Comparison of ENCODE assay signal across 8 cellular contexts in genomic region chr2:24360050-24360962, GRCh38. TPM values are rescaled to one million over a fixed set of nuclear protein-coding genes. Genes with fewer than 3 reads are reported as not detected.
DNase-seq lines count a peak whose midpoint lies in the region; ATAC-seq, FAIRE-seq and TF ChIP-seq lines count a peak whose summit lies in the region.

Gene ITSN2 (minus strand): TSS chr2:24360536. CDS start chr2:24328082, 32,454 bp downstream.

- peak within 1 kb of the TSS; percentile 70 for H3K4ac ChIP-seq in H1 (replicated peaks; ENCODE audit: insufficient read length, low read depth, low read length)
- H3K4ac ChIP-seq in mesendoderm (ENCODE audit: low read depth, low read length) = peak within 1 kb of the TSS; percentile 82

- H2BK120ac ChIP-seq in H1 (replicated peaks; ENCODE audit: low read depth, low read length) = peak within 1 kb of the TSS; percentile 66
- H2BK120ac ChIP-seq in mesendoderm (ENCODE audit: low read depth, low read length) = no peak within 1 kb of the TSS

- H2BK12ac ChIP-seq in H1 (ENCODE audit: low read depth, low read length) = peak within 1 kb of the TSS; percentile 97; the same call in 1 of the 2 replicates

- peak within 1 kb of the TSS; percentile 77 for H3K56ac ChIP-seq in H1 (replicated peaks; ENCODE audit: insufficient read length, low read depth, low read length)
- H3K56ac ChIP-seq in mesendoderm (ENCODE audit: low read length) = peak within 1 kb of the TSS; percentile 100

- H2BK20ac ChIP-seq in H1 (ENCODE audit: low read length) = 0 out of 2 replicates have a peak within 1 kb of the TSS, but pooled peaks have one; percentile 13

- TF ChIP-seq RAD21 in H1 (IDR thresholded peaks at IDR 0.05 in 1 of 2, conservative IDR thresholded peaks at IDR 0.05 in 1 of 2; ENCODE audit: low read depth in 2 of 2, low read length in 2 of 2) = no peak

- no peak for TF ChIP-seq CTCF in CD4-positive, alpha-beta T cell (IDR thresholded peaks at IDR 0.05)
- no peak for TF ChIP-seq CTCF in H1 (IDR thresholded peaks at IDR 0.05; ENCODE audit: control extremely low read depth in 1 of 3, insufficient read depth in 1 of 3, low read depth in 1 of 3, low read length in 3 of 3)

- no peaks in the 10 kb centered on the region for H3K36me3 ChIP-seq in H1 (ENCODE audit: control insufficient read depth in 2 of 4, insufficient read depth in 4 of 4, low read length in 3 of 4)
- no peaks in the 10 kb centered on the region for H3K36me3 ChIP-seq in mesendoderm (ENCODE audit: control insufficient read depth, insufficient read depth, low read length)

- no peak for FAIRE-seq in H1 (lab: Jason Lieb, UNC)

- no peak within 1 kb of the TSS for H3K14ac ChIP-seq in H1 (ENCODE audit: insufficient read length)

- ATAC-seq in CD4-positive, alpha-beta T cell (ENCODE audit: poor library complexity) = peak; percentile 81
- ATAC-seq in GM19351 (IDR thresholded peaks at IDR 0.05; ENCODE audit: unreplicated experiment) (peak; percentile 76), HG03469 (IDR thresholded peaks at IDR 0.05; ENCODE audit: unreplicated experiment) (peak; percentile 52)

- H3K23ac ChIP-seq in H1 (ENCODE audit: insufficient read length) = no peak within 1 kb of the TSS
- H3K23ac ChIP-seq in mesendoderm (ENCODE audit: low read length) = peak within 1 kb of the TSS; percentile 45

- H3K4me3 ChIP-seq in H1 (ENCODE audit: extremely low read depth in 1 of 4, insufficient read depth in 2 of 4, low read depth in 3 of 4, low read length in 4 of 4) (peak within 1 kb of the TSS; percentile 58 to 77 (median 76)), mesendoderm (ENCODE audit: low read length) (peak within 1 kb of the TSS; percentile 75)

- H2BK5ac ChIP-seq in H1 (ENCODE audit: low read depth, low read length) = peak within 1 kb of the TSS; percentile 63; the same call in 1 of the 2 replicates
- peak within 1 kb of the TSS; percentile 89 for H2BK5ac ChIP-seq in mesendoderm (ENCODE audit: low read length)

- H4K8ac ChIP-seq in H1 (ENCODE audit: extremely low read depth, insufficient read depth, low read length) = peak within 1 kb of the TSS; percentile 62
- H4K8ac ChIP-seq in mesendoderm (ENCODE audit: low read depth, low read length) = peak within 1 kb of the TSS; percentile 88

- CTCF ChIA-PET in CD4-positive, alpha-beta T cell (lab: Charles Lee) = no interaction called here
- CTCF ChIA-PET in H1 (lab: Charles Lee; ENCODE audit: partially characterized antibody) = interaction anchor here (0.5 to 1.4 kb wide), 5 partner anchors 9 to 277 kb away, joined by 3 to 4 read pairs (median 3); partner anchors contain the start of gene TP53I3

- peak within 1 kb of the TSS; percentile 62 for H4K5ac ChIP-seq in H1 (ENCODE audit: insufficient read length, low read depth, low read length)
- H4K5ac ChIP-seq in mesendoderm (ENCODE audit: low read length) = no peak within 1 kb of the TSS

- intact Hi-C loops in CD4-positive, alpha-beta T cell (cut with DNase I, micrococcal nuclease) = loop anchor here in 1 of 2 experiments (1.0 to 5.0 kb wide), 4 partner anchors 283 to 612 kb away; partner anchors contain the start of genes CENPO, PTRHD1, SF3B6 and UBXN2A

- H2BK15ac ChIP-seq in H1 (ENCODE audit: low read length) (peak within 1 kb of the TSS; percentile 13; the same call in 1 of the 2 replicates), mesendoderm (replicated peaks; ENCODE audit: low read depth) (no peak within 1 kb of the TSS)

- WGBS in H1 (ENCODE audit: extremely low coverage in 1 of 2, insufficient coverage in 1 of 2, insufficient read length in 1 of 2, insufficient replicate concordance in 2 of 2, low coverage in 1 of 2, low lambda C conversion rate in 2 of 2, missing lambda C conversion rate in 1 of 2), 2 experiments = 3% methylated on average over 58 of the region's 96 CpGs; no CpG with 5 or more reads in 1 of the 2 experiments
- no CpG with 5 or more reads among the region's 96 CpGs for WGBS in mesendoderm (ENCODE audit: extremely low coverage, insufficient coverage, low lambda C conversion rate)

- peaks cover 6% of the 10 kb centered on the region; the same call in 1 of the 2 replicates for H3K23me2 ChIP-seq in H1 (ENCODE audit: low read depth, low read length)

- H3K9ac ChIP-seq in H1 (replicated peaks in 1 of 4; ENCODE audit: extremely low read depth in 1 of 4, low read depth in 3 of 4, low read length in 3 of 4) (peak within 1 kb of the TSS; percentile 26 to 85 (median 64); a peak in 6 of 7 replicates), mesendoderm (ENCODE audit: low read length) (peak within 1 kb of the TSS; percentile 87)

- H2AFZ ChIP-seq in H1 (ENCODE audit: low read length) = peak within 1 kb of the TSS; percentile 86

- no peaks in the 10 kb centered on the region for H3K27me3 ChIP-seq in CD4-positive, alpha-beta T cell (ENCODE audit: control insufficient read depth, insufficient read depth, low read length)
- H3K27me3 ChIP-seq in H1 (replicated peaks in 1 of 4; ENCODE audit: control insufficient read depth in 3 of 4, extremely low read depth in 1 of 4, insufficient read depth in 3 of 4, low read length in 3 of 4) = peaks cover 0 to 3% (median 0%) of the 10 kb centered on the region in 4 experiments; a peak in 1 of 7 replicates
- H3K27me3 ChIP-seq in mesendoderm (ENCODE audit: insufficient read depth, low read length, poor library complexity) = no peaks in the 10 kb centered on the region

- H3K27me3 Mint-ChIP-seq in CD4-positive, alpha-beta T cell = no peaks in the 10 kb centered on the region

- H3K18ac ChIP-seq in H1 (ENCODE audit: extremely low read depth, low read length) (peak within 1 kb of the TSS; percentile 24), mesendoderm (ENCODE audit: low read length) (peak within 1 kb of the TSS; percentile 57)

- peak within 1 kb of the TSS; percentile 99 for H3K4me3 Mint-ChIP-seq in CD4-positive, alpha-beta T cell

- peaks cover 22% of the 10 kb centered on the region for H3K36me3 Mint-ChIP-seq in CD4-positive, alpha-beta T cell (ENCODE audit: low read depth)

- no peak for TF ChIP-seq POLR2A in H1 (IDR thresholded peaks at IDR 0.05; ENCODE audit: control extremely low read depth in 1 of 2, low read depth in 2 of 2, low read length in 2 of 2)

- no peaks in the 10 kb centered on the region for H3K9me3 ChIP-seq in CD4-positive, alpha-beta T cell (ENCODE audit: control insufficient read depth, low read length)
- no peaks in the 10 kb centered on the region for H3K9me3 ChIP-seq in H1 (ENCODE audit: insufficient read depth in 2 of 2, low read depth in 1 of 2, low read length in 1 of 2)

- H3K27ac Mint-ChIP-seq in CD4-positive, alpha-beta T cell = peak within 1 kb of the TSS; percentile 97

- peak within 1 kb of the TSS; percentile 66 to 87 for H3K4me2 ChIP-seq in H1 (ENCODE audit: insufficient read depth in 1 of 2, low read depth in 2 of 2, low read length in 2 of 2)
- H3K4me2 ChIP-seq in mesendoderm (ENCODE audit: low read length) = peak within 1 kb of the TSS; percentile 70

- POLR2A ChIA-PET in CD4-positive, alpha-beta T cell (lab: Charles Lee) = interaction anchor here (0.5 to 2.6 kb wide), 19 partner anchors 9 to 1985 kb away, joined by 3 to 17 read pairs (median 6); partner anchors contain the start of genes ATAD2B, CENPO, NCOA1 and PTRHD1
- POLR2A ChIA-PET in H1 (lab: Charles Lee; ENCODE audit: partially characterized antibody) = interaction anchor here (1.0 to 1.7 kb wide), 9 partner anchors 9 to 435 kb away, joined by 3 to 6 read pairs (median 4); partner anchors contain the start of gene TP53I3

- H3K4me1 ChIP-seq in H1 (replicated peaks in 1 of 4; ENCODE audit: control insufficient read depth in 3 of 4, insufficient read depth in 4 of 4, low read length in 3 of 4) (peaks cover 2 to 6% (median 4%) of the 10 kb centered on the region in 4 experiments; a peak in 4 of 7 replicates), mesendoderm (ENCODE audit: control insufficient read depth, low read depth, low read length) (peaks cover 2% of the 10 kb centered on the region)

- H4K20me1 ChIP-seq in H1 (replicated peaks in 1 of 2; ENCODE audit: control insufficient read depth in 1 of 2, insufficient read depth in 2 of 2, low read length in 2 of 2) = no peaks in the 10 kb centered on the region

- TF ChIP-seq EP300 in H1 (IDR thresholded peaks at IDR 0.05; ENCODE audit: borderline replicate concordance in 1 of 2, low read depth in 2 of 2, low read length in 2 of 2) = no peak; a peak in 1 of 3 replicates

- H3K4me1 Mint-ChIP-seq in CD4-positive, alpha-beta T cell (ENCODE audit: low read depth) = peaks cover 40% of the 10 kb centered on the region

- peak within 1 kb of the TSS; percentile 93 for H3K27ac ChIP-seq in CD4-positive, alpha-beta T cell (ENCODE audit: low read depth, low read length)
- peak within 1 kb of the TSS; percentile 67; the same call in 1 of the 2 replicates for H3K27ac ChIP-seq in H1 (ENCODE audit: low read depth, low read length)
- peak within 1 kb of the TSS; percentile 41 for H3K27ac ChIP-seq in mesendoderm (ENCODE audit: low read depth, low read length)

- no peaks in the 10 kb centered on the region; a peak in 1 of 4 replicates for H3K79me2 ChIP-seq in H1 (ENCODE audit: control insufficient read depth in 1 of 2, insufficient read depth in 2 of 2, low read length in 2 of 2)
- H3K79me2 ChIP-seq in mesendoderm (ENCODE audit: control insufficient read depth, insufficient read depth, low read length) = no peaks in the 10 kb centered on the region

- H2AK5ac ChIP-seq in H1 (ENCODE audit: low read depth, low read length) (no peak within 1 kb of the TSS), mesendoderm (ENCODE audit: low read length) (no peak within 1 kb of the TSS)

- no peaks in the 10 kb centered on the region for H3K9me3 Mint-ChIP-seq in CD4-positive, alpha-beta T cell

- no peaks in the 10 kb centered on the region for H3K79me1 ChIP-seq in H1 (ENCODE audit: low read depth, low read length)
- H3K79me1 ChIP-seq in mesendoderm (ENCODE audit: low read length) = no peaks in the 10 kb centered on the region

- peak; percentile 65 to 82 (median 74) for DNase-seq in CD4-positive, alpha-beta T cell
- DNase-seq in NOMO-1 (lab: John Stamatoyannopoulos, UW; ENCODE audit: unreplicated experiment in 2 of 2) = peak; percentile 68 to 88
- peak; percentile 55 to 74 (median 71) for DNase-seq in activated CD8-positive, alpha-beta memory T cell treated with anti-CD3 and anti-CD28 coated beads for 48 hours (ENCODE audit: low read depth in 2 of 3, low spot score in 2 of 3)
- DNase-seq in H1 (ENCODE audit: low read depth in 1 of 2, low spot score in 2 of 2) = peak in 1 of 2 experiments; percentile 89
- peak; percentile 86 for DNase-seq in mesendoderm
- DNase-seq in stimulated activated CD8-positive, alpha-beta memory T cell treated with anti-CD3 and anti-CD28 coated beads, Interleukin-15, amount 100 ng/mL, for 1 hour (ENCODE audit: low read depth) = peak; percentile 59

- peak within 1 kb of the TSS; percentile 92 for H4K91ac ChIP-seq in H1 (replicated peaks; ENCODE audit: insufficient read length, low read length)

RNA-seq across cellular contexts. Expression of gene ITSN2, which starts in this region (rescaled TPM):
- 10 to 100 TPM; 75.4 to 77.1 TPM for total RNA-seq in CD4-positive, alpha-beta T cell
- total RNA-seq in H1 (2021; fragmentation: NEBNext Ultra II Directional; extraction: Animal tissue kit (Norgen Biotek cat#: 25700)) = 14.7 and 17.0 TPM in 2 replicates
- polyA plus RNA-seq in H1 (2011; rRNA removed) = 9.3 and 9.4 TPM in 2 replicates
- polyA plus RNA-seq in H1 (2011; cell fraction: cytosol; rRNA removed) = 8.1 TPM
- polyA plus RNA-seq in H1 (2011; cell fraction: nucleus; rRNA removed) = 19.1 TPM
- 5.8 to 12.7 TPM (median 7.6 TPM) in 4 replicates for polyA plus RNA-seq in H1 (2012, experiment 1 of 2)
- 0.56 TPM for polyA plus RNA-seq in H1 (2012, experiment 2 of 2)
- 9.2 TPM for polyA plus RNA-seq in H1 (2013, experiment 1 of 2)
- polyA plus RNA-seq in H1 (2013, experiment 2 of 2) = 8.8 TPM
- 20.1 and 25.8 TPM in 2 replicates for polyA minus RNA-seq in H1 (2011; rRNA and poly(A)+ RNA removed)
- 9.8 TPM for polyA minus RNA-seq in H1 (2011; cell fraction: cytosol; rRNA and poly(A)+ RNA removed)
- polyA minus RNA-seq in H1 (2011; cell fraction: nucleus; rRNA and poly(A)+ RNA removed) = 29.1 TPM
- 10.0 TPM for polyA plus RNA-seq in mesendoderm (2013, experiment 1 of 2)
- 10.2 TPM for polyA plus RNA-seq in mesendoderm (2013, experiment 2 of 2)

Comparison
In these comparisons a context has a peak if more than half of its experiments do, and no peak if none do; other contexts are left out.
1. H3K27ac ChIP-seq: peak in every context shown above with its lines; median percentile 93 in CD4-positive, alpha-beta T cell; 67 in H1; 41 in mesendoderm.